In the genomic region with DNA sequence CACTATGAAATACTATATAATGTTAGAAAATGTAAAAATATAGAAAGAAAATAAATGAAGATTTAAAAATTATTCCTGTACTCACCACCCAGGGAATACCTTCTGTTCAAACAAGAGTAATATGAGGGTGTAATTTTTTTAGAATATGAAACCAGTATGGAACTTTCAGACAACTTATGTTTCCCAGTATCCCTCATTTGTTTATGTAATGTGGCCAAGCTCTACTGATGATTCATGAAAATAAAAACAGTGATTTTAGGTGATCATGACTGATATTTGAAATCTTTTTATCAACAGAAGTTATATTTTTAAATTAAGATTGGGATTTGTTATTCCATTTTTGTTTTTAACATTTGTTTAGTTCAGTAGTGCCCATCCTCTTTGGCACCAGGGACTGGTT, we compare ENCODE assay signal across 9 cellular contexts.
"Had no signal": no experiment of that assay in that cellular context is flagged by ENCODE, and none has a peak within 500 bp of the region (broad histone marks: within the 10 kb centered on the region; RNA-seq: fewer than 3 reads in every experiment).

No MANE protein-coding gene starts in this region.

- DNase-seq: activated CD4-positive, CD25-positive, alpha-beta regulatory T cell; activated CD8-positive, alpha-beta memory T cell treated with anti-CD3 and anti-CD28 coated beads for 24 hours; caudate nucleus; erythroblast; foreskin melanocyte; heart left ventricle; left ventricle myocardium superior; stimulated activated CD4-positive, alpha-beta T cell treated with anti-CD3 and anti-CD28 coated beads, Interleukin-4, amount 100 ng/mL, for 4 hours had no signal

- H3K4me3 ChIP-seq: heart left ventricle, thoracic aorta had no signal
